ENCODE assay signal across 8 cellular contexts in the genomic region with DNA sequence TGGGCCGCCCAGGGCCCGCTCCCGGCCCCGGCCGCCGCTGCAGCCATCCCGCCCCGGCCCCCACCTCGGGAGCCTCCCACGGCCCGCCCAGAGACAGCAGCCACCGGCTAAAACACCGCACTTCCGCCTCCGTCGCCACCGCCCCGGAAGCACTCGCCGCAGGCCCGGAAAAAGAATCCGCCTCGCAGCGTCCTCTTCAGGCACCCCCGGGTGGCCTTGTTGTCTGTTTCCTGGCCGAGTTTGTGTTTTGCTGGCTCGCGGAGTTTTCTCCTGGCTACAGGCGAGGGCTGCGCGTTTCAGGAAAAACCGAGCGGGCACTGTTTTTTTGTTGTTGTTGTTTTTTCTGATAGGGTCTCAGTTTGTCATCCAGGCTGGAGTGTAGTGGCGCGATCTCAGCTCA. TPM values are rescaled to one million over a fixed set of nuclear protein-coding genes. Genes with fewer than 3 reads are reported as not detected.
DNase-seq lines count a peak whose midpoint lies in the region; ATAC-seq, FAIRE-seq and TF ChIP-seq lines count a peak whose summit lies in the region.
"Not testable (repeated sequence)": the region's sequence is repeated elsewhere in the genome, so short reads cannot be mapped to it uniquely, and the experiment has no call there.

A gene (minus strand): TSS at position 125 of the 400 bp plus-strand sequence. CDS start 78 bp downstream, at position 47.

- not testable (repeated sequence) for H3K27me3 Mint-ChIP-seq in glutamatergic neuron (ENCODE audit: unreplicated experiment)

- ATAC-seq in HG02610 (IDR thresholded peaks at IDR 0.05; ENCODE audit: unreplicated experiment) = peak; percentile 99
- peak; percentile 98 to 99 (median 99) for ATAC-seq in pancreas

- not testable (repeated sequence) for H3K27me3 ChIP-seq in pancreas

- not testable (repeated sequence) for H3K4me1 Mint-ChIP-seq in glutamatergic neuron (ENCODE audit: low read depth, unreplicated experiment)

- intact Hi-C loops in pancreas (cut with DNase I) = not testable (repeated sequence)

- peak; percentile 48 for DNase-seq in GM12864 (ENCODE audit: low read depth)
- peak; percentile 59 for DNase-seq in NCI-H1092 treated with DMSO at 0.1 percent for 48 hours (lab: John Stamatoyannopoulos, UW)
- peak; percentile 50 for DNase-seq in SKM-1 treated with dmso at 0.1 percent for 144 hours (lab: John Stamatoyannopoulos, UW; ENCODE audit: unreplicated experiment)
- peak; percentile 91 for DNase-seq in activated naive CD4-positive, alpha-beta T cell treated with anti-CD3 and anti-CD28 coated beads, Interleukin-2, amount 50 U/mL, for 16 hours
- DNase-seq in glutamatergic neuron = peak; percentile 82
- peak; percentile 63 to 90 (median 76) for DNase-seq in pancreas

- not testable (repeated sequence) for FAIRE-seq in pancreas (lab: Jason Lieb, UNC)

- H3K9me3 Mint-ChIP-seq in glutamatergic neuron (ENCODE audit: unreplicated experiment) = not testable (repeated sequence)

- H3K4me1 ChIP-seq in pancreas = not testable (repeated sequence)

- H3K27ac Mint-ChIP-seq in glutamatergic neuron (ENCODE audit: unreplicated experiment) = peak within 1 kb of the TSS; percentile 94

- H3K36me3 Mint-ChIP-seq in glutamatergic neuron (ENCODE audit: unreplicated experiment) = not testable (repeated sequence)

- WGBS in pancreas, 2 donors = 1% methylated on average over 21 to 26 of the region's 35 CpGs

- TF ChIP-seq CTCF in GM12864 (IDR thresholded peaks at IDR 0.05; ENCODE audit: low read depth, low read length, missing control alignments) = peak; percentile 41
- not testable (repeated sequence) for TF ChIP-seq CTCF in glutamatergic neuron (IDR thresholded peaks at IDR 0.05; ENCODE audit: partially characterized antibody, unreplicated experiment); pancreas (IDR thresholded peaks at IDR 0.05)

- not testable (repeated sequence) for H3K9me3 ChIP-seq in pancreas

- H3K4me3 ChIP-seq in GM12864 (ENCODE audit: low read depth, low read length) = peak within 1 kb of the TSS; percentile 52
- H3K4me3 ChIP-seq in pancreas = peak within 1 kb of the TSS; percentile 26 to 66 (median 39)

- not testable (repeated sequence) for H3K36me3 ChIP-seq in pancreas

- H3K27ac ChIP-seq in pancreas = peak within 1 kb of the TSS; percentile 29 to 69 (median 58)
- H3K27ac ChIP-seq in temporal lobe (ENCODE audit: low read depth, low read length) = not testable (repeated sequence)

- H3K4me3 Mint-ChIP-seq in glutamatergic neuron (ENCODE audit: unreplicated experiment) = peak within 1 kb of the TSS; percentile 88

RNA-seq across cellular contexts. Expression of the gene that starts here (rescaled TPM):
- total RNA-seq in glutamatergic neuron (ENCODE audit: unreplicated experiment) = 123 TPM
- total RNA-seq in pancreas = 10 to 100 TPM; 21.1 to 35.8 (median 24.7) TPM
- 10 to 100 TPM; 27.7 to 33.0 TPM for polyA plus RNA-seq in pancreas
- total RNA-seq in temporal lobe = 86.1 TPM
